10 cellular contexts compared by ENCODE assay signal in the genomic region with DNA sequence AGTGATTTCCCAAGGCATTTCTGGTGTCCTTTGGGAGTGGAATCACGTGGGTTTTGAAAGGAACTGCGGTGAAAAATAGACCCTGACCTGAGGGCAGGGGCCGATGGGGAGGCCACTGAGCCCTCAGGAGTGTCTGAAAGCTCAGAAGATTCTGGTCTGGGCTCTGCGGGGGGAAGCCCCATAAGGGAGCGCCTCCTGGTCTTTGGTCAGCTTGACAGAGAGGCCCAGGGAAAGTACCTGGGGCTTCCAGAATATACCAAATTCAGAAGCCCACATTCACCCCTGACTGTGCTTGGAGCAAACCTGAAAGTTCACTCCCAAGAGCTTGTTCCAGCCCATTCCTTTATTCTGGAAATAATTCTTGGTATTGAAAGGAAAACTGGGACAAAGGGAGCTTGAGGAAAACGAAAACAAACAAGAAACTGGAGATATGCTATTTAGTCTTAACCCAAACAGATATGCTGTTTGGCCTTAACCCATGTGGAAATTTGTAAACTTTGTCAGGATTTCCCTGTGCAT. TPM values are rescaled to one million over a fixed set of nuclear protein-coding genes. Genes with fewer than 3 reads are reported as not detected.
A peak's percentile ranks its signal among the peaks of the same experiment; 100 is the strongest.
DNase-seq lines count a peak whose midpoint lies in the region; ATAC-seq, FAIRE-seq and TF ChIP-seq lines count a peak whose summit lies in the region.
"Had no signal": no experiment of that assay in that cellular context is flagged by ENCODE, and none has a peak within 500 bp of the region (broad histone marks: within the 10 kb centered on the region; RNA-seq: fewer than 3 reads in every experiment).

No MANE protein-coding gene starts in this region.

- no peak for DNase-seq in HepG2 (ENCODE audit: low spot score)
- no peak for DNase-seq in type B pancreatic cell (ENCODE audit: extremely low spot score, unreplicated experiment)
- DNase-seq in brain microvascular endothelial cell, result no peak
- DNase-seq in activated CD4-positive, alpha-beta memory T cell treated with anti-CD3 and anti-CD28 coated beads, Interleukin-2, amount 10 ng/mL, durations not matched to agents 7 days and 5 days, result no peak
- DNase-seq: activated T-cell treated with anti-CD3 and anti-CD28 coated beads for 4 hours; central memory CD4-positive, alpha-beta T cell; NCI-H774; pancreas had no signal

- H3K9me3 ChIP-seq in HepG2 (ENCODE audit: low read length), result no peaks in the 10 kb centered on the region
- H3K9me3 ChIP-seq: pancreas had no signal

- no peak overlapping the region for H3K4me3 ChIP-seq in HepG2 (replicated peaks in 1 of 3; ENCODE audit: insufficient read depth in 1 of 3, low read depth in 2 of 3, low read length in 3 of 3)
- H3K4me3 ChIP-seq in brain microvascular endothelial cell (ENCODE audit: low read depth, low read length), result no peak overlapping the region
- H3K4me3 ChIP-seq: pancreas had no signal

- 66% methylated on average over 6 of the region's 6 CpGs for WGBS in HepG2 (ENCODE audit: low lambda C conversion rate)

- no peak for TF ChIP-seq CTCF in HepG2 (CRISPR knock-in tag; IDR thresholded peaks at IDR 0.05)
- TF ChIP-seq CTCF in type B pancreatic cell (conservative IDR thresholded peaks at IDR 0.05), result no peak
- no peak for TF ChIP-seq CTCF in brain microvascular endothelial cell (IDR thresholded peaks at IDR 0.05; ENCODE audit: low read depth, low read length, missing control alignments)

- peaks cover 13% of the 10 kb centered on the region for H3K4me1 ChIP-seq in HepG2 (ENCODE audit: insufficient read depth, low read length)

- no peaks in the 10 kb centered on the region for H3K27me3 ChIP-seq in HepG2 (ENCODE audit: control insufficient read depth in 1 of 2, insufficient read depth in 2 of 2, low read length in 2 of 2)
- no peaks in the 10 kb centered on the region for H3K27me3 ChIP-seq in brain microvascular endothelial cell (replicated peaks)
- H3K27me3 ChIP-seq: pancreas had no signal

- H3K9ac ChIP-seq in HepG2 (ENCODE audit: insufficient read depth, low read depth, low read length), result no peak overlapping the region

- no peaks in the 10 kb centered on the region for H3K9me3 Mint-ChIP-seq in activated T-helper 17 cell treated with anti-CD3 and anti-CD28 coated beads, Interleukin-2, amount 50 U/mL, for 72 hours
- no peaks in the 10 kb centered on the region for H3K9me3 Mint-ChIP-seq in type B pancreatic cell
- H3K9me3 Mint-ChIP-seq in activated CD4-positive, alpha-beta memory T cell treated with anti-CD3 and anti-CD28 coated beads, Interleukin-2, amount 10 ng/mL, durations not matched to agents 7 days and 5 days, result no peaks in the 10 kb centered on the region

- TF ChIP-seq RAD21 in HepG2 (CRISPR knock-in tag; IDR thresholded peaks at IDR 0.05), result no peak

- intact Hi-C loops in HepG2 (cut with micrococcal nuclease; ENCODE audit: unreplicated experiment), result no loop called here

- peak overlapping the region; percentile 1 for H3K27ac ChIP-seq in HepG2 (ENCODE audit: extremely low read length, insufficient read depth, low read length)
- no peak overlapping the region for H3K27ac ChIP-seq in brain microvascular endothelial cell
- H3K27ac ChIP-seq: pancreas had no signal

- no peaks in the 10 kb centered on the region for H3K27me3 Mint-ChIP-seq in activated T-helper 17 cell treated with anti-CD3 and anti-CD28 coated beads, Interleukin-2, amount 50 U/mL, for 72 hours
- no peaks in the 10 kb centered on the region for H3K27me3 Mint-ChIP-seq in type B pancreatic cell
- peaks cover 39% of the 10 kb centered on the region for H3K27me3 Mint-ChIP-seq in activated CD4-positive, alpha-beta memory T cell treated with anti-CD3 and anti-CD28 coated beads, Interleukin-2, amount 10 ng/mL, durations not matched to agents 7 days and 5 days

- H3K4me3 Mint-ChIP-seq in activated T-helper 17 cell treated with anti-CD3 and anti-CD28 coated beads, Interleukin-2, amount 50 U/mL, for 72 hours, result no peak overlapping the region
- no peak overlapping the region for H3K4me3 Mint-ChIP-seq in type B pancreatic cell
- no peak overlapping the region for H3K4me3 Mint-ChIP-seq in activated CD4-positive, alpha-beta memory T cell treated with anti-CD3 and anti-CD28 coated beads, Interleukin-2, amount 10 ng/mL, durations not matched to agents 7 days and 5 days

- peaks cover 6% of the 10 kb centered on the region for H3K4me1 Mint-ChIP-seq in activated T-helper 17 cell treated with anti-CD3 and anti-CD28 coated beads, Interleukin-2, amount 50 U/mL, for 72 hours
- H3K4me1 Mint-ChIP-seq in type B pancreatic cell (ENCODE audit: unreplicated experiment), result peaks cover 9% of the 10 kb centered on the region
- H3K4me1 Mint-ChIP-seq in activated CD4-positive, alpha-beta memory T cell treated with anti-CD3 and anti-CD28 coated beads, Interleukin-2, amount 10 ng/mL, durations not matched to agents 7 days and 5 days, result peaks cover 10% of the 10 kb centered on the region

- H3K4me2 ChIP-seq in HepG2 (ENCODE audit: low read depth, low read length), result no peak overlapping the region

- H3K36me3 ChIP-seq in HepG2 (replicated peaks in 1 of 2; ENCODE audit: control insufficient read depth in 1 of 2, insufficient read depth in 2 of 2, low read length in 2 of 2) (peaks cover 34 to 50% of the 10 kb centered on the region in 2 experiments), brain microvascular endothelial cell (replicated peaks) (peaks cover 23% of the 10 kb centered on the region)

- CTCF ChIA-PET in HepG2 (lab: Yijun Ruan, JAX; ENCODE audit: low intra/inter-chr PET ratio, low total read pairs), result no interaction called here
- CTCF ChIA-PET in activated CD4-positive, alpha-beta memory T cell treated with anti-CD3 and anti-CD28 coated beads, Interleukin-2, amount 10 ng/mL, durations not matched to agents 7 days and 5 days (lab: Charles Lee), result interaction anchor here (1.2 to 1.5 kb wide), 2 partner anchors 14 to 84 kb away, joined by 4 to 5 read pairs; no protein-coding TSS in a partner anchor

- no peak overlapping the region for H2AFZ ChIP-seq in HepG2 (ENCODE audit: low read length)

- FAIRE-seq in HepG2 (lab: Jason Lieb, UNC), result peak; percentile 12
- FAIRE-seq: pancreas had no signal

- TF ChIP-seq EP300 in HepG2 (IDR thresholded peaks at IDR 0.05; ENCODE audit: low read depth in 2 of 2, low read length in 2 of 2), result no peak
- no peak for TF ChIP-seq EP300 in HepG2 (CRISPR knock-in tag; IDR thresholded peaks at IDR 0.05; ENCODE audit: borderline replicate concordance)

- POLR2A ChIA-PET in HepG2 (lab: Yijun Ruan, JAX), result no interaction called here
- POLR2A ChIA-PET in activated CD4-positive, alpha-beta memory T cell treated with anti-CD3 and anti-CD28 coated beads, Interleukin-2, amount 10 ng/mL, durations not matched to agents 7 days and 5 days (lab: Charles Lee), result no interaction called here

- peaks cover 17% of the 10 kb centered on the region for H3K36me3 Mint-ChIP-seq in activated T-helper 17 cell treated with anti-CD3 and anti-CD28 coated beads, Interleukin-2, amount 50 U/mL, for 72 hours (ENCODE audit: low read depth)
- peaks cover 21% of the 10 kb centered on the region for H3K36me3 Mint-ChIP-seq in type B pancreatic cell
- no peaks in the 10 kb centered on the region for H3K36me3 Mint-ChIP-seq in activated CD4-positive, alpha-beta memory T cell treated with anti-CD3 and anti-CD28 coated beads, Interleukin-2, amount 10 ng/mL, durations not matched to agents 7 days and 5 days (ENCODE audit: low read depth)

- peak; percentile 52 for ATAC-seq in activated T-helper 17 cell treated with anti-CD3 and anti-CD28 coated beads, Interleukin-2, amount 50 U/mL, for 72 hours (replicated peaks)
- ATAC-seq in HepG2, result no peak
- no peak for ATAC-seq in activated CD4-positive, CD25-positive, alpha-beta regulatory T cell treated with anti-CD3 and anti-CD28 coated beads, Interleukin-2, amount 50 U/mL, for 24 hours

- no TSS peak for BruUV-seq in HepG2 (replicated peaks; lab: Mats Ljungman, UMichigan)

- H3K27ac Mint-ChIP-seq in activated T-helper 17 cell treated with anti-CD3 and anti-CD28 coated beads, Interleukin-2, amount 50 U/mL, for 72 hours, result no peak overlapping the region
- H3K27ac Mint-ChIP-seq in type B pancreatic cell, result peak overlapping the region; percentile 21
- H3K27ac Mint-ChIP-seq in activated CD4-positive, alpha-beta memory T cell treated with anti-CD3 and anti-CD28 coated beads, Interleukin-2, amount 10 ng/mL, durations not matched to agents 7 days and 5 days, result no peak overlapping the region

- in situ Hi-C loops in HepG2 (cut with HindIII; ENCODE audit: extremely low pct_ligation_motif_present, low pct_unique_long_range_greater_than_20kb) (no loop called here), brain microvascular endothelial cell (cut with HindIII; ENCODE audit: low pct_ligation_motif_present, low sequenced_read_pairs) (loop anchor here (25.0 kb wide), 1 partner anchor 200 kb away; no protein-coding TSS in a partner anchor)

- no peak for TF ChIP-seq POLR2A in HepG2 (IDR thresholded peaks at IDR 0.05; ENCODE audit: insufficient read depth in 1 of 2, low read depth in 2 of 2, low read length in 2 of 2)

- no peaks in the 10 kb centered on the region for H3K79me2 ChIP-seq in HepG2 (ENCODE audit: insufficient read depth, low read length)

- H4K20me1 ChIP-seq in HepG2 (ENCODE audit: insufficient read depth, low read length), result no peaks in the 10 kb centered on the region

RNA-seq across cellular contexts. Expression of gene NAGLU, which starts 23.2 kb away (rescaled TPM):
- total RNA-seq in activated T-helper 17 cell treated with anti-CD3 and anti-CD28 coated beads, Interleukin-2, amount 50 U/mL, for 72 hours, result 10 to 100 TPM in 1 of 2 donors, 1 to 10 TPM in 1; 8.4 to 11.0 TPM
- 13.1 and 40.1 TPM in 2 replicates for total RNA-seq in HepG2 (2016; rRNA removed; fragmentation: Illumina TruSeq; extraction: Trizol)
- total RNA-seq in HepG2 (2016; cell fraction: cytosol; rRNA removed; fragmentation: Illumina TruSeq; extraction: Trizol; ENCODE audit: low read depth), result 11.7 and 11.8 TPM in 2 replicates
- total RNA-seq in HepG2 (2016; cell fraction: insoluble cytoplasmic fraction; rRNA removed; fragmentation: Illumina TruSeq; extraction: Trizol), result 11.6 and 40.3 TPM in 2 replicates
- total RNA-seq in HepG2 (2016; cell fraction: membrane; rRNA removed; fragmentation: Illumina TruSeq; extraction: Trizol), result 16.4 and 17.9 TPM in 2 replicates
- total RNA-seq in HepG2 (2016; cell fraction: nucleus; rRNA removed; fragmentation: Illumina TruSeq; extraction: Trizol), result 46.8 and 52.2 TPM in 2 replicates
- polyA plus RNA-seq in HepG2 (2011; rRNA removed), result 28.2 and 29.4 TPM in 2 replicates
- 19.2 and 36.3 TPM in 2 replicates for polyA plus RNA-seq in HepG2 (2011; cell fraction: cytosol; rRNA removed)
- polyA plus RNA-seq in HepG2 (2011; cell fraction: nucleus; rRNA removed), result 76.6 and 98.9 TPM in 2 replicates
- 20.7 and 21.0 TPM in 2 replicates for polyA plus RNA-seq in HepG2 (2012)
- 8.0 and 8.6 TPM in 2 replicates for polyA plus RNA-seq in HepG2 (2016; cell fraction: cytosol; fragmentation: Illumina TruSeq; extraction: Trizol; ENCODE audit: low read depth)
- 12.0 and 16.4 TPM in 2 replicates for polyA plus RNA-seq in HepG2 (2016; cell fraction: insoluble cytoplasmic fraction; fragmentation: Illumina TruSeq; extraction: Trizol; ENCODE audit: low read depth)
- polyA plus RNA-seq in HepG2 (2016; cell fraction: membrane; fragmentation: Illumina TruSeq; extraction: Trizol; ENCODE audit: low read depth), result 11.8 and 12.2 TPM in 2 replicates
- 83.1 and 85.8 TPM in 2 replicates for polyA plus RNA-seq in HepG2 (2016; cell fraction: nucleus; fragmentation: Illumina TruSeq; extraction: Trizol; ENCODE audit: insufficient read depth, low read depth)
- polyA minus RNA-seq in HepG2 (2011; rRNA and poly(A)+ RNA removed; ENCODE audit: low replicate concordance), result 23.9 and 52.5 TPM in 2 replicates
- 17.1 and 17.5 TPM in 2 replicates for polyA minus RNA-seq in HepG2 (2011; cell fraction: cytosol; rRNA and poly(A)+ RNA removed)
- 31.7 and 32.4 TPM in 2 replicates for polyA minus RNA-seq in HepG2 (2011; cell fraction: nucleus; rRNA and poly(A)+ RNA removed)
- total RNA-seq in type B pancreatic cell (ENCODE audit: low replicate concordance), result 24.0 and 26.5 TPM in 2 replicates
- 10 to 100 TPM; 15.9 to 17.5 TPM for total RNA-seq in activated CD4-positive, alpha-beta memory T cell treated with anti-CD3 and anti-CD28 coated beads, Interleukin-2, amount 10 ng/mL, durations not matched to agents 7 days and 5 days

RNA-seq across cellular contexts. Expression of gene HSD17B1, which starts 39.9 kb away (rescaled TPM):
- total RNA-seq in activated T-helper 17 cell treated with anti-CD3 and anti-CD28 coated beads, Interleukin-2, amount 50 U/mL, for 72 hours, result under 1 TPM; 0.82 to 0.90 TPM
- total RNA-seq in HepG2 (2016; rRNA removed; fragmentation: Illumina TruSeq; extraction: Trizol), result 0.77 and 0.93 TPM in 2 replicates
- total RNA-seq in HepG2 (2016; cell fraction: cytosol; rRNA removed; fragmentation: Illumina TruSeq; extraction: Trizol; ENCODE audit: low read depth), result 0.88 and 1.6 TPM in 2 replicates
- 1.00 and 1.1 TPM in 2 replicates for total RNA-seq in HepG2 (2016; cell fraction: insoluble cytoplasmic fraction; rRNA removed; fragmentation: Illumina TruSeq; extraction: Trizol)
- 0.71 and 0.90 TPM in 2 replicates for total RNA-seq in HepG2 (2016; cell fraction: membrane; rRNA removed; fragmentation: Illumina TruSeq; extraction: Trizol)
- 0.53 and 1.1 TPM in 2 replicates for total RNA-seq in HepG2 (2016; cell fraction: nucleus; rRNA removed; fragmentation: Illumina TruSeq; extraction: Trizol)
- 0.34 and 0.54 TPM in 2 replicates for polyA plus RNA-seq in HepG2 (2011; rRNA removed)
- polyA plus RNA-seq in HepG2 (2011; cell fraction: cytosol; rRNA removed), result 0.22 and 0.75 TPM in 2 replicates
- 2.1 and 2.9 TPM in 2 replicates for polyA plus RNA-seq in HepG2 (2011; cell fraction: nucleus; rRNA removed)
- 3.1 and 4.6 TPM in 2 replicates for polyA plus RNA-seq in HepG2 (2012)
- 0.66 and 0.93 TPM in 2 replicates for polyA plus RNA-seq in HepG2 (2016; cell fraction: cytosol; fragmentation: Illumina TruSeq; extraction: Trizol; ENCODE audit: low read depth)
- 0.40 and 0.55 TPM in 2 replicates for polyA plus RNA-seq in HepG2 (2016; cell fraction: insoluble cytoplasmic fraction; fragmentation: Illumina TruSeq; extraction: Trizol; ENCODE audit: low read depth)
- polyA plus RNA-seq in HepG2 (2016; cell fraction: membrane; fragmentation: Illumina TruSeq; extraction: Trizol; ENCODE audit: low read depth), result 0.49 TPM in 2 replicates
- polyA plus RNA-seq in HepG2 (2016; cell fraction: nucleus; fragmentation: Illumina TruSeq; extraction: Trizol; ENCODE audit: insufficient read depth, low read depth), result 1.3 and 1.4 TPM in 2 replicates
- 0.94 and 1.4 TPM in 2 replicates for polyA minus RNA-seq in HepG2 (2011; rRNA and poly(A)+ RNA removed; ENCODE audit: low replicate concordance)
- polyA minus RNA-seq in HepG2 (2011; cell fraction: cytosol; rRNA and poly(A)+ RNA removed), result 0.62 and 0.89 TPM in 2 replicates
- polyA minus RNA-seq in HepG2 (2011; cell fraction: nucleus; rRNA and poly(A)+ RNA removed), result 1.2 and 1.3 TPM in 2 replicates
- 2.2 and 2.7 TPM in 2 replicates for total RNA-seq in type B pancreatic cell (ENCODE audit: low replicate concordance)
- total RNA-seq in activated CD4-positive, alpha-beta memory T cell treated with anti-CD3 and anti-CD28 coated beads, Interleukin-2, amount 10 ng/mL, durations not matched to agents 7 days and 5 days, result under 1 TPM; 0.73 to 0.76 TPM

RNA-seq across cellular contexts. Expression of gene COASY, which starts 49.2 kb away (rescaled TPM):
- total RNA-seq in activated T-helper 17 cell treated with anti-CD3 and anti-CD28 coated beads, Interleukin-2, amount 50 U/mL, for 72 hours, result 100 to 1,000 TPM in 1 of 2 donors, 10 to 100 TPM in 1; 76.7 to 108 TPM
- total RNA-seq in HepG2 (2016; rRNA removed; fragmentation: Illumina TruSeq; extraction: Trizol) (90.7 and 115 TPM in 2 replicates), type B pancreatic cell (ENCODE audit: low replicate concordance) (78.0 and 80.8 TPM in 2 replicates)
- total RNA-seq in HepG2 (2016; cell fraction: cytosol; rRNA removed; fragmentation: Illumina TruSeq; extraction: Trizol; ENCODE audit: low read depth), result 22.2 and 24.7 TPM in 2 replicates
- 99.1 and 105 TPM in 2 replicates for total RNA-seq in HepG2 (2016; cell fraction: insoluble cytoplasmic fraction; rRNA removed; fragmentation: Illumina TruSeq; extraction: Trizol)
- total RNA-seq in HepG2 (2016; cell fraction: membrane; rRNA removed; fragmentation: Illumina TruSeq; extraction: Trizol), result 64.5 and 68.5 TPM in 2 replicates
- 102 and 126 TPM in 2 replicates for total RNA-seq in HepG2 (2016; cell fraction: nucleus; rRNA removed; fragmentation: Illumina TruSeq; extraction: Trizol)
- 125 and 158 TPM in 2 replicates for polyA plus RNA-seq in HepG2 (2011; rRNA removed)
- 60.6 and 76.3 TPM in 2 replicates for polyA plus RNA-seq in HepG2 (2011; cell fraction: cytosol; rRNA removed)
- 464 and 551 TPM in 2 replicates for polyA plus RNA-seq in HepG2 (2011; cell fraction: nucleus; rRNA removed)
- polyA plus RNA-seq in HepG2 (2012), result 189 and 231 TPM in 2 replicates
- 24.2 and 25.6 TPM in 2 replicates for polyA plus RNA-seq in HepG2 (2016; cell fraction: cytosol; fragmentation: Illumina TruSeq; extraction: Trizol; ENCODE audit: low read depth)
- 120 and 149 TPM in 2 replicates for polyA plus RNA-seq in HepG2 (2016; cell fraction: insoluble cytoplasmic fraction; fragmentation: Illumina TruSeq; extraction: Trizol; ENCODE audit: low read depth)
- 59.9 and 61.3 TPM in 2 replicates for polyA plus RNA-seq in HepG2 (2016; cell fraction: membrane; fragmentation: Illumina TruSeq; extraction: Trizol; ENCODE audit: low read depth)
- polyA plus RNA-seq in HepG2 (2016; cell fraction: nucleus; fragmentation: Illumina TruSeq; extraction: Trizol; ENCODE audit: insufficient read depth, low read depth), result 256 and 260 TPM in 2 replicates
- 127 and 141 TPM in 2 replicates for polyA minus RNA-seq in HepG2 (2011; rRNA and poly(A)+ RNA removed; ENCODE audit: low replicate concordance)
- polyA minus RNA-seq in HepG2 (2011; cell fraction: cytosol; rRNA and poly(A)+ RNA removed), result 69.1 and 69.4 TPM in 2 replicates
- 69.1 and 80.1 TPM in 2 replicates for polyA minus RNA-seq in HepG2 (2011; cell fraction: nucleus; rRNA and poly(A)+ RNA removed)
- 10 to 100 TPM; 80.1 to 84.3 TPM for total RNA-seq in activated CD4-positive, alpha-beta memory T cell treated with anti-CD3 and anti-CD28 coated beads, Interleukin-2, amount 10 ng/mL, durations not matched to agents 7 days and 5 days

RNA-seq across cellular contexts. Expression of gene MLX, which starts 54.1 kb away (rescaled TPM):
- total RNA-seq in activated T-helper 17 cell treated with anti-CD3 and anti-CD28 coated beads, Interleukin-2, amount 50 U/mL, for 72 hours, result 10 to 100 TPM; 46.2 to 57.8 TPM
- total RNA-seq in HepG2 (2016; rRNA removed; fragmentation: Illumina TruSeq; extraction: Trizol) (38.9 and 40.2 TPM in 2 replicates), type B pancreatic cell (ENCODE audit: low replicate concordance) (31.3 and 32.3 TPM in 2 replicates)
- total RNA-seq in HepG2 (2016; cell fraction: cytosol; rRNA removed; fragmentation: Illumina TruSeq; extraction: Trizol; ENCODE audit: low read depth), result 28.0 and 30.5 TPM in 2 replicates
- total RNA-seq in HepG2 (2016; cell fraction: insoluble cytoplasmic fraction; rRNA removed; fragmentation: Illumina TruSeq; extraction: Trizol), result 37.2 and 39.5 TPM in 2 replicates
- total RNA-seq in HepG2 (2016; cell fraction: membrane; rRNA removed; fragmentation: Illumina TruSeq; extraction: Trizol), result 34.6 and 39.3 TPM in 2 replicates
- 34.5 and 44.1 TPM in 2 replicates for total RNA-seq in HepG2 (2016; cell fraction: nucleus; rRNA removed; fragmentation: Illumina TruSeq; extraction: Trizol)
- polyA plus RNA-seq in HepG2 (2011; rRNA removed), result 74.4 and 85.4 TPM in 2 replicates
- polyA plus RNA-seq in HepG2 (2011; cell fraction: cytosol; rRNA removed), result 53.2 and 55.1 TPM in 2 replicates
- 173 and 195 TPM in 2 replicates for polyA plus RNA-seq in HepG2 (2011; cell fraction: nucleus; rRNA removed)
- 41.9 and 49.7 TPM in 2 replicates for polyA plus RNA-seq in HepG2 (2012)
- 14.9 and 18.6 TPM in 2 replicates for polyA plus RNA-seq in HepG2 (2016; cell fraction: cytosol; fragmentation: Illumina TruSeq; extraction: Trizol; ENCODE audit: low read depth)
- 55.1 and 57.7 TPM in 2 replicates for polyA plus RNA-seq in HepG2 (2016; cell fraction: insoluble cytoplasmic fraction; fragmentation: Illumina TruSeq; extraction: Trizol; ENCODE audit: low read depth)
- polyA plus RNA-seq in HepG2 (2016; cell fraction: membrane; fragmentation: Illumina TruSeq; extraction: Trizol; ENCODE audit: low read depth), result 24.6 and 25.0 TPM in 2 replicates
- polyA plus RNA-seq in HepG2 (2016; cell fraction: nucleus; fragmentation: Illumina TruSeq; extraction: Trizol; ENCODE audit: insufficient read depth, low read depth), result 99.9 and 109 TPM in 2 replicates
- polyA minus RNA-seq in HepG2 (2011; rRNA and poly(A)+ RNA removed; ENCODE audit: low replicate concordance), result 81.6 and 104 TPM in 2 replicates
- 29.7 and 33.3 TPM in 2 replicates for polyA minus RNA-seq in HepG2 (2011; cell fraction: cytosol; rRNA and poly(A)+ RNA removed)
- 50.6 and 76.5 TPM in 2 replicates for polyA minus RNA-seq in HepG2 (2011; cell fraction: nucleus; rRNA and poly(A)+ RNA removed)
- total RNA-seq in activated CD4-positive, alpha-beta memory T cell treated with anti-CD3 and anti-CD28 coated beads, Interleukin-2, amount 10 ng/mL, durations not matched to agents 7 days and 5 days, result 10 to 100 TPM; 52.2 to 53.8 TPM

RNA-seq across cellular contexts. Expression of gene ATP6V0A1, which starts 54.1 kb away (rescaled TPM):
- total RNA-seq in activated T-helper 17 cell treated with anti-CD3 and anti-CD28 coated beads, Interleukin-2, amount 50 U/mL, for 72 hours, result 10 to 100 TPM; 14.6 to 44.3 TPM
- total RNA-seq in HepG2 (2016; rRNA removed; fragmentation: Illumina TruSeq; extraction: Trizol) (15.9 and 27.9 TPM in 2 replicates), type B pancreatic cell (ENCODE audit: low replicate concordance) (65.5 and 69.4 TPM in 2 replicates)
- 18.7 and 19.7 TPM in 2 replicates for total RNA-seq in HepG2 (2016; cell fraction: cytosol; rRNA removed; fragmentation: Illumina TruSeq; extraction: Trizol; ENCODE audit: low read depth)
- total RNA-seq in HepG2 (2016; cell fraction: insoluble cytoplasmic fraction; rRNA removed; fragmentation: Illumina TruSeq; extraction: Trizol), result 11.1 and 28.3 TPM in 2 replicates
- total RNA-seq in HepG2 (2016; cell fraction: membrane; rRNA removed; fragmentation: Illumina TruSeq; extraction: Trizol), result 8.0 and 9.2 TPM in 2 replicates
- total RNA-seq in HepG2 (2016; cell fraction: nucleus; rRNA removed; fragmentation: Illumina TruSeq; extraction: Trizol), result 55.4 and 63.9 TPM in 2 replicates
- 54.1 and 59.7 TPM in 2 replicates for polyA plus RNA-seq in HepG2 (2011; rRNA removed)
- 29.1 and 30.2 TPM in 2 replicates for polyA plus RNA-seq in HepG2 (2011; cell fraction: cytosol; rRNA removed)
- polyA plus RNA-seq in HepG2 (2011; cell fraction: nucleus; rRNA removed), result 196 and 208 TPM in 2 replicates
- polyA plus RNA-seq in HepG2 (2012), result 32.3 and 37.4 TPM in 2 replicates
- 1.8 and 3.2 TPM in 2 replicates for polyA plus RNA-seq in HepG2 (2016; cell fraction: cytosol; fragmentation: Illumina TruSeq; extraction: Trizol; ENCODE audit: low read depth)
- polyA plus RNA-seq in HepG2 (2016; cell fraction: insoluble cytoplasmic fraction; fragmentation: Illumina TruSeq; extraction: Trizol; ENCODE audit: low read depth), result 9.4 and 10.0 TPM in 2 replicates
- polyA plus RNA-seq in HepG2 (2016; cell fraction: membrane; fragmentation: Illumina TruSeq; extraction: Trizol; ENCODE audit: low read depth), result 6.0 and 6.9 TPM in 2 replicates
- 74.0 and 74.7 TPM in 2 replicates for polyA plus RNA-seq in HepG2 (2016; cell fraction: nucleus; fragmentation: Illumina TruSeq; extraction: Trizol; ENCODE audit: insufficient read depth, low read depth)
- 143 and 163 TPM in 2 replicates for polyA minus RNA-seq in HepG2 (2011; rRNA and poly(A)+ RNA removed; ENCODE audit: low replicate concordance)
- polyA minus RNA-seq in HepG2 (2011; cell fraction: cytosol; rRNA and poly(A)+ RNA removed), result 30.3 and 36.7 TPM in 2 replicates
- polyA minus RNA-seq in HepG2 (2011; cell fraction: nucleus; rRNA and poly(A)+ RNA removed), result 158 and 184 TPM in 2 replicates
- 1 to 10 TPM; 5.8 to 8.6 TPM for total RNA-seq in activated CD4-positive, alpha-beta memory T cell treated with anti-CD3 and anti-CD28 coated beads, Interleukin-2, amount 10 ng/mL, durations not matched to agents 7 days and 5 days
